24 cellular contexts compared by ENCODE assay signal in genomic region chr14:35001624-35002023, GRCh38. TPM values are rescaled to one million over a fixed set of nuclear protein-coding genes. Genes with fewer than 3 reads are reported as not detected.
DNase-seq lines count a peak whose midpoint lies in the region; ATAC-seq, FAIRE-seq and TF ChIP-seq lines count a peak whose summit lies in the region.
"Had no signal": no experiment of that assay in that cellular context is flagged by ENCODE, and none has a peak within 500 bp of the region (broad histone marks: within the 10 kb centered on the region; RNA-seq: fewer than 3 reads in every experiment).

No MANE protein-coding gene starts in this region.

- H3K23ac ChIP-seq in H1 (ENCODE audit: insufficient read length), result no peak overlapping the region

- H2AK5ac ChIP-seq in H1 (ENCODE audit: low read depth, low read length), result no peak overlapping the region

- H4K20me1 ChIP-seq in HCT116 (ENCODE audit: insufficient read depth) (no peaks in the 10 kb centered on the region; the same call in 1 of the 2 replicates), GM12878 (ENCODE audit: control insufficient read depth, insufficient read depth) (no peaks in the 10 kb centered on the region), H1 (replicated peaks in 1 of 2; ENCODE audit: control insufficient read depth in 1 of 2, insufficient read depth in 2 of 2, low read length in 2 of 2) (peaks cover 0 to 3% of the 10 kb centered on the region in 2 experiments)

- no peaks in the 10 kb centered on the region for H3K23me2 ChIP-seq in H1 (ENCODE audit: low read depth, low read length)

- H3K9ac ChIP-seq in HCT116 (ENCODE audit: low read length) (no peak overlapping the region), GM12878 (ENCODE audit: control insufficient read depth, insufficient read depth, low read length) (no peak overlapping the region), H1 (replicated peaks in 1 of 4; ENCODE audit: extremely low read depth in 1 of 4, low read depth in 3 of 4, low read length in 3 of 4) (no peak overlapping the region)
- H3K9ac ChIP-seq: BLaER1 treated with 17β-estradiol and CSF1 and Interleukin-3, amounts not matched to agents 10 nM and 100 nM had no signal

- H3K9me3 ChIP-seq in A549 (no peaks in the 10 kb centered on the region), HCT116 (ENCODE audit: control insufficient read depth in 1 of 2, insufficient read depth in 1 of 2, low read depth in 1 of 2, low read length in 2 of 2) (no peaks in the 10 kb centered on the region), GM12878 (replicated peaks; ENCODE audit: control insufficient read depth, insufficient read depth, low read length) (no peaks in the 10 kb centered on the region), H1 (ENCODE audit: insufficient read depth in 2 of 2, low read depth in 1 of 2, low read length in 1 of 2) (no peaks in the 10 kb centered on the region)
- H3K9me3 ChIP-seq: BLaER1 treated with 17β-estradiol and CSF1 and Interleukin-3, amounts not matched to agents 10 nM and 100 nM had no signal

- H3K56ac ChIP-seq in H1 (replicated peaks; ENCODE audit: insufficient read length, low read depth, low read length), result no peak overlapping the region

- H3K18ac ChIP-seq in H1 (ENCODE audit: extremely low read depth, low read length), result no peak overlapping the region

- RAD21 ChIA-PET in HCT116 (lab: Charles Lee; ENCODE audit: low non-redundant PET in 1 of 2, low total read pairs in 2 of 2, uncharacterized antibody in 2 of 2, unreplicated experiment in 2 of 2), result no interaction called here
- RAD21 ChIA-PET in GM12878 (lab: Charles Lee; ENCODE audit: unreplicated experiment), result no interaction called here

- ATAC-seq in A549, result no peak
- ATAC-seq in HCT116, result no peak
- no peak for ATAC-seq in GM12878
- ATAC-seq in HG03045 (IDR thresholded peaks at IDR 0.05; ENCODE audit: unreplicated experiment), result no peak

- H4K8ac ChIP-seq in H1 (ENCODE audit: extremely low read depth, insufficient read depth, low read length), result no peak overlapping the region

- H3K14ac ChIP-seq in H1 (ENCODE audit: insufficient read length), result no peak overlapping the region

- no peaks in the 10 kb centered on the region; the same call in 1 of the 2 replicates for H3K79me1 ChIP-seq in H1 (ENCODE audit: low read depth, low read length)

- H3K36me3 ChIP-seq in HCT116 (ENCODE audit: control insufficient read depth in 1 of 2, insufficient read depth in 2 of 2, low read length in 2 of 2), result peaks cover 2 to 11% of the 10 kb centered on the region in 2 experiments; a peak in 1 of 4 replicates
- H3K36me3 ChIP-seq in GM12878 (ENCODE audit: control insufficient read depth in 2 of 2, insufficient read depth in 2 of 2, low read length in 1 of 2), result peaks cover 2 to 3% of the 10 kb centered on the region in 2 experiments; a peak in 3 of 4 replicates
- peaks cover 2 to 11% (median 5%) of the 10 kb centered on the region in 4 experiments; a peak in 6 of 8 replicates for H3K36me3 ChIP-seq in H1 (ENCODE audit: control insufficient read depth in 2 of 4, insufficient read depth in 4 of 4, low read length in 3 of 4)

- 0 out of 2 replicates have a peak, but pooled peaks cover under 1% of the 10 kb centered on the region for H3K79me2 ChIP-seq in HCT116 (ENCODE audit: insufficient read depth, low read length)
- no peaks in the 10 kb centered on the region; the same call in 1 of the 2 replicates for H3K79me2 ChIP-seq in GM12878 (ENCODE audit: control insufficient read depth, insufficient read depth, low read length)
- H3K79me2 ChIP-seq in H1 (ENCODE audit: control insufficient read depth in 1 of 2, insufficient read depth in 2 of 2, low read length in 2 of 2), result no peaks in the 10 kb centered on the region

- H3K27me3 ChIP-seq in HCT116 (ENCODE audit: insufficient read depth, low read length) (no peaks in the 10 kb centered on the region), GM12878 (replicated peaks in 1 of 2; ENCODE audit: control insufficient read depth in 2 of 2, insufficient read depth in 2 of 2, low read length in 1 of 2) (no peaks in the 10 kb centered on the region), H1 (replicated peaks in 1 of 4; ENCODE audit: control insufficient read depth in 3 of 4, extremely low read depth in 1 of 4, insufficient read depth in 3 of 4, low read length in 3 of 4) (no peaks in the 10 kb centered on the region), dorsolateral prefrontal cortex (no peaks in the 10 kb centered on the region)
- H3K27me3 ChIP-seq: BLaER1 treated with 17β-estradiol and CSF1 and Interleukin-3, amounts not matched to agents 10 nM and 100 nM had no signal

- TF ChIP-seq CTCF in A549 (IDR thresholded peaks at IDR 0.05) (no peak), HCT116 (IDR thresholded peaks at IDR 0.05 in 2 of 3, conservative IDR thresholded peaks at IDR 0.05 in 1 of 3; ENCODE audit: borderline replicate concordance in 1 of 3, insufficient read depth in 1 of 3, low read depth in 2 of 3, low read length in 2 of 3) (no peak), GM12878 (IDR thresholded peaks at IDR 0.05 in 2 of 3, conservative IDR thresholded peaks at IDR 0.05 in 1 of 3; ENCODE audit: control insufficient read depth in 2 of 3, extremely low read depth in 1 of 3, insufficient read depth in 1 of 3, low read depth in 3 of 3, low read length in 3 of 3) (no peak), H1 (IDR thresholded peaks at IDR 0.05; ENCODE audit: control extremely low read depth in 1 of 3, insufficient read depth in 1 of 3, low read depth in 1 of 3, low read length in 3 of 3) (no peak), dorsolateral prefrontal cortex (IDR thresholded peaks at IDR 0.05 in 54 of 56, conservative IDR thresholded peaks at IDR 0.05 in 2 of 56; ENCODE audit: low read depth in 1 of 56, partially characterized antibody in 56 of 56) (no peak)

- H2BK12ac ChIP-seq in H1 (ENCODE audit: low read depth, low read length), result no peak overlapping the region

- no peak overlapping the region for H2BK20ac ChIP-seq in H1 (ENCODE audit: low read length)

- FAIRE-seq in A549 (lab: Jason Lieb, UNC), result no peak
- no peak for FAIRE-seq in GM12878 (lab: Jason Lieb, UNC)
- FAIRE-seq in H1 (lab: Jason Lieb, UNC), result no peak
- FAIRE-seq: A204.1, GM12891, GM19239 had no signal

- H3K4me2 ChIP-seq in A549, result no peak overlapping the region
- no peak overlapping the region for H3K4me2 ChIP-seq in HCT116 (ENCODE audit: low read length)
- no peak overlapping the region for H3K4me2 ChIP-seq in GM12878 (ENCODE audit: control insufficient read depth, insufficient read depth)
- no peak overlapping the region for H3K4me2 ChIP-seq in H1 (ENCODE audit: insufficient read depth in 1 of 2, low read depth in 2 of 2, low read length in 2 of 2)
- H3K4me2 ChIP-seq: BLaER1 treated with 17β-estradiol and CSF1 and Interleukin-3, amounts not matched to agents 10 nM and 100 nM had no signal

- no peak for TF ChIP-seq RAD21 in A549 (conservative IDR thresholded peaks at IDR 0.05 in 1 of 2, IDR thresholded peaks at IDR 0.05 in 1 of 2)
- TF ChIP-seq RAD21 in HCT116 (IDR thresholded peaks at IDR 0.05; ENCODE audit: low read depth), result no peak
- TF ChIP-seq RAD21 in GM12878 (IDR thresholded peaks at IDR 0.05; ENCODE audit: insufficient read depth, low read depth, low read length), result no peak
- TF ChIP-seq RAD21 in H1 (IDR thresholded peaks at IDR 0.05 in 1 of 2, conservative IDR thresholded peaks at IDR 0.05 in 1 of 2; ENCODE audit: low read depth in 2 of 2, low read length in 2 of 2), result no peak

- intact Hi-C loops in HCT116 (cut with micrococcal nuclease) (no loop called here), GM12878 (cut with micrococcal nuclease; ENCODE audit: unreplicated experiment) (no loop called here), dorsolateral prefrontal cortex (cut with DNase I) (no loop called here)

- SMC1A ChIA-PET in GM12878 (lab: Charles Lee; ENCODE audit: uncharacterized antibody, unreplicated experiment), result no interaction called here

- DNase-seq in A549 (ENCODE audit: low read depth in 1 of 2, low spot score in 1 of 2) (no peak), HCT116 (ENCODE audit: low read depth, low spot score) (no peak), GM12878 (ENCODE audit: low read depth, low spot score) (no peak), H1 (ENCODE audit: low read depth in 1 of 2, low spot score in 2 of 2) (no peak), dedifferentiated amniotic fluid mesenchymal stem cell (ENCODE audit: extremely low spot score) (no peak), dorsolateral prefrontal cortex (no peak)
- DNase-seq: 8988T; AML-193; CD4-positive, alpha-beta memory T cell; CD8-positive, alpha-beta memory T cell; COR-L47; DMS 273 treated with DMSO at 0.1 percent for 48 hours; DMS153; DMS53; DMS79; DND-41; EL; GDM1 had no signal

- no peak overlapping the region for H3K4me3 ChIP-seq in A549
- no peak overlapping the region for H3K4me3 ChIP-seq in HCT116 (replicated peaks in 1 of 2; ENCODE audit: low read depth in 1 of 2, low read length in 2 of 2)
- no peak overlapping the region for H3K4me3 ChIP-seq in GM12878
- H3K4me3 ChIP-seq in H1 (ENCODE audit: extremely low read depth in 1 of 4, insufficient read depth in 2 of 4, low read depth in 3 of 4, low read length in 4 of 4), result no peak overlapping the region
- H3K4me3 ChIP-seq in dorsolateral prefrontal cortex, result no peak overlapping the region
- H3K4me3 ChIP-seq: BLaER1 treated with 17β-estradiol and CSF1 and Interleukin-3, amounts not matched to agents 10 nM and 100 nM had no signal

- BruUV-seq in HCT116 (replicated peaks; lab: Mats Ljungman, UMichigan) (TSS peak; percentile 30), GM12878 (replicated peaks; lab: Mats Ljungman, UMichigan) (TSS peak; percentile 39)

- 93% methylated on average over 2 of the region's 2 CpGs for WGBS in A549 (ENCODE audit: missing lambda C conversion rate)
- 98% methylated on average over 2 of the region's 2 CpGs for WGBS in GM12878 (ENCODE audit: insufficient coverage, insufficient replicate concordance, low lambda C conversion rate, missing lambda C conversion rate)
- WGBS in H1 (ENCODE audit: extremely low coverage in 1 of 2, insufficient coverage in 1 of 2, insufficient read length in 1 of 2, insufficient replicate concordance in 2 of 2, low coverage in 1 of 2, low lambda C conversion rate in 2 of 2, missing lambda C conversion rate in 1 of 2), 2 experiments, result 94% methylated on average over 2 of the region's 2 CpGs; no CpG with 5 or more reads in 1 of the 2 experiments

- no peak overlapping the region for H2AFZ ChIP-seq in HCT116 (ENCODE audit: low read depth, low read length, poor library complexity, severe bottlenecking)
- no peak overlapping the region for H2AFZ ChIP-seq in GM12878 (ENCODE audit: control insufficient read depth, low read depth, low read length)
- no peak overlapping the region for H2AFZ ChIP-seq in H1 (ENCODE audit: low read length)

- in situ Hi-C loops in GM12878 (cut with MboI), result no loop called here

- H2BK5ac ChIP-seq in H1 (ENCODE audit: low read depth, low read length), result no peak overlapping the region

- H3K27ac ChIP-seq in A549 (no peak overlapping the region), HCT116 (ENCODE audit: low read depth, low read length) (no peak overlapping the region), GM12878 (ENCODE audit: control insufficient read depth, insufficient read depth) (no peak overlapping the region), H1 (ENCODE audit: low read depth, low read length) (no peak overlapping the region), dorsolateral prefrontal cortex (no peak overlapping the region)
- H3K27ac ChIP-seq: BLaER1 treated with 17β-estradiol and CSF1 and Interleukin-3, amounts not matched to agents 10 nM and 100 nM; C4-2B had no signal

- no peak overlapping the region for H2BK15ac ChIP-seq in H1 (ENCODE audit: low read length)

- no peak overlapping the region for H2BK120ac ChIP-seq in H1 (replicated peaks; ENCODE audit: low read depth, low read length)

- POLR2A ChIA-PET in A549 (lab: Yijun Ruan, JAX), result interaction anchor here (0.8 kb wide), 1 partner anchor 12 kb away, joined by 5 read pairs; no protein-coding TSS in a partner anchor
- POLR2A ChIA-PET in HCT116 (lab: Charles Lee), result no interaction called here
- POLR2A ChIA-PET in GM12878 (lab: Charles Lee), result no interaction called here
- POLR2A ChIA-PET in H1 (lab: Charles Lee; ENCODE audit: partially characterized antibody), result no interaction called here

- H3K4ac ChIP-seq in H1 (replicated peaks; ENCODE audit: insufficient read length, low read depth, low read length), result no peak overlapping the region

- H3K4me1 ChIP-seq in A549, result no peaks in the 10 kb centered on the region
- no peaks in the 10 kb centered on the region for H3K4me1 ChIP-seq in HCT116 (ENCODE audit: control insufficient read depth in 1 of 2, insufficient read depth in 2 of 2, low read length in 2 of 2)
- no peaks in the 10 kb centered on the region for H3K4me1 ChIP-seq in GM12878 (ENCODE audit: control insufficient read depth, insufficient read depth, low read length)
- no peaks in the 10 kb centered on the region for H3K4me1 ChIP-seq in H1 (replicated peaks in 1 of 4; ENCODE audit: control insufficient read depth in 3 of 4, insufficient read depth in 4 of 4, low read length in 3 of 4)
- H3K4me1 ChIP-seq: BLaER1 treated with 17β-estradiol and CSF1 and Interleukin-3, amounts not matched to agents 10 nM and 100 nM had no signal

- H4K91ac ChIP-seq in H1 (replicated peaks; ENCODE audit: insufficient read length, low read length), result no peak overlapping the region

- CTCF ChIA-PET in A549 (lab: Yijun Ruan, JAX), result interaction anchor here (0.7 to 1.4 kb wide), 4 partner anchors 19 to 329 kb away, joined by 3 to 5 read pairs (median 4); partner anchors contain the start of gene SRP54
- CTCF ChIA-PET in HCT116 (lab: Charles Lee), result no interaction called here
- CTCF ChIA-PET in GM12878 (lab: Yijun Ruan, JAX), result interaction anchor here (0.9 kb wide), 2 partner anchors 10 to 18 kb away, joined by 3 read pairs; no protein-coding TSS in a partner anchor
- CTCF ChIA-PET in H1 (lab: Charles Lee; ENCODE audit: partially characterized antibody), result interaction anchor here (1.2 kb wide), 1 partner anchor 12 kb away, joined by 5 read pairs; no protein-coding TSS in a partner anchor

- TF ChIP-seq EP300 in A549 (IDR thresholded peaks at IDR 0.05), result no peak
- TF ChIP-seq EP300 in GM12878 (IDR thresholded peaks at IDR 0.05; ENCODE audit: borderline replicate concordance in 1 of 2, control insufficient read depth in 1 of 2, low read depth in 2 of 2, low read length in 2 of 2), result no peak
- TF ChIP-seq EP300 in H1 (IDR thresholded peaks at IDR 0.05; ENCODE audit: borderline replicate concordance in 1 of 2, low read depth in 2 of 2, low read length in 2 of 2), result no peak

- TF ChIP-seq POLR2A in A549 (IDR thresholded peaks at IDR 0.05; ENCODE audit: low read length) (no peak), HCT116 (IDR thresholded peaks at IDR 0.05; ENCODE audit: borderline replicate concordance, extremely low read depth, insufficient read depth, insufficient read length) (no peak), GM12878 (IDR thresholded peaks at IDR 0.05; ENCODE audit: low read depth, low read length) (no peak), H1 (IDR thresholded peaks at IDR 0.05; ENCODE audit: control extremely low read depth in 1 of 2, low read depth in 2 of 2, low read length in 2 of 2) (no peak)

- no peak overlapping the region for H4K5ac ChIP-seq in H1 (ENCODE audit: insufficient read length, low read depth, low read length)

- no peaks in the 10 kb centered on the region for H3K9me2 ChIP-seq in HCT116 (ENCODE audit: insufficient read depth)

RNA-seq across cellular contexts. Expression of gene SRP54, which starts 18.8 kb away (rescaled TPM):
- 62.5 and 103 TPM in 2 replicates for polyA plus RNA-seq in A549 (2011; rRNA removed)
- polyA plus RNA-seq in A549 (2012; cell fraction: cytosol; rRNA removed), result 25.8 and 26.5 TPM in 2 replicates
- polyA plus RNA-seq in A549 (2012; cell fraction: nucleus; rRNA removed), result 37.4 and 37.9 TPM in 2 replicates
- 70.2 to 73.8 TPM (median 70.8 TPM) in 3 replicates for polyA plus RNA-seq in A549 (2017; fragmentation: RNase III; extraction: RNeasy Plus Mini Kit Qiagen cat#74134 plus additional on column Dnase treatment)
- polyA minus RNA-seq in A549 (2011; rRNA and poly(A)+ RNA removed), result 29.3 and 30.4 TPM in 2 replicates
- total RNA-seq in HCT116 (2021; ENCODE audit: unreplicated experiment), result 53.0 TPM
- 25.4 and 31.2 TPM in 2 replicates for polyA plus RNA-seq in HCT116 (2012)
- total RNA-seq in GM12878 (2013; cell fraction: nucleolus; rRNA removed), result 246 and 247 TPM in 2 replicates
- total RNA-seq in GM12878 (2014; rRNA removed), result 70.3 and 83.3 TPM in 2 replicates
- total RNA-seq in GM12878 (2014; rRNA removed; fragmentation: Illumina TruSeq; extraction: Trizol), result 112 and 114 TPM in 2 replicates
- total RNA-seq in GM12878 (2021), result 60.1 and 70.8 TPM in 2 replicates
- 55.2 TPM for polyA plus RNA-seq in GM12878 (2011; ENCODE audit: low read depth)
- polyA plus RNA-seq in GM12878 (2011; rRNA removed), result 54.1 and 77.4 TPM in 2 replicates
- polyA plus RNA-seq in GM12878 (2011; cell fraction: cytosol; rRNA removed), result 37.8 and 54.1 TPM in 2 replicates
- 43.3 and 52.4 TPM in 2 replicates for polyA plus RNA-seq in GM12878 (2011; cell fraction: nucleus; rRNA removed)
- 73.7 and 77.5 TPM in 2 replicates for polyA plus RNA-seq in GM12878 (2012)
- 116 and 134 TPM in 2 replicates for polyA plus RNA-seq in GM12878 (2014; fragmentation: Illumina TruSeq; extraction: Trizol)
- 10 to 100 TPM; 71.3 to 73.3 TPM for polyA plus RNA-seq in GM12878 (2014; fragmentation: Nextera tagmentation; extraction: Ambion mirVana)
- polyA plus RNA-seq in GM12878 (2014; rRNA removed), result 66.7 and 70.0 TPM in 2 replicates
- polyA plus RNA-seq in GM12878 (2016; fragmentation: Nextera tagmentation; extraction: Ambion mirVana), result 100 to 1,000 TPM; 123 to 130 TPM
- polyA minus RNA-seq in GM12878 (2011; rRNA and poly(A)+ RNA removed), result 31.1 and 34.8 TPM in 2 replicates
- 17.0 and 28.3 TPM in 2 replicates for polyA minus RNA-seq in GM12878 (2011; cell fraction: cytosol; rRNA and poly(A)+ RNA removed)
- polyA minus RNA-seq in GM12878 (2011; cell fraction: nucleus; rRNA and poly(A)+ RNA removed), result 28.9 and 44.6 TPM in 2 replicates
- total RNA-seq in H1 (2021; fragmentation: NEBNext Ultra II Directional; extraction: Animal tissue kit (Norgen Biotek cat#: 25700)), result 60.0 and 61.2 TPM in 2 replicates
- polyA plus RNA-seq in H1 (2011; rRNA removed), result 19.7 and 25.7 TPM in 2 replicates
- 29.8 TPM for polyA plus RNA-seq in H1 (2011; cell fraction: cytosol; rRNA removed)
- polyA plus RNA-seq in H1 (2011; cell fraction: nucleus; rRNA removed), result 18.5 TPM
- polyA plus RNA-seq in H1 (2012, experiment 1 of 2), result 44.7 to 74.3 TPM (median 48.0 TPM) in 4 replicates
- polyA plus RNA-seq in H1 (2012, experiment 2 of 2), result 5.3 TPM
- 45.0 TPM for polyA plus RNA-seq in H1 (2013, experiment 1 of 2)
- polyA plus RNA-seq in H1 (2013, experiment 2 of 2), result 44.8 TPM
- polyA minus RNA-seq in H1 (2011; rRNA and poly(A)+ RNA removed), result 16.6 and 24.6 TPM in 2 replicates
- polyA minus RNA-seq in H1 (2011; cell fraction: cytosol; rRNA and poly(A)+ RNA removed), result 14.6 TPM
- 21.7 TPM for polyA minus RNA-seq in H1 (2011; cell fraction: nucleus; rRNA and poly(A)+ RNA removed)
- 10 to 100 TPM; 20.1 to 61.6 (median 44.8) TPM for total RNA-seq in dorsolateral prefrontal cortex

RNA-seq across cellular contexts. Expression of gene FAM177A1, which starts 44.4 kb away (rescaled TPM):
- 79.8 and 102 TPM in 2 replicates for polyA plus RNA-seq in A549 (2011; rRNA removed)
- 39.9 and 40.0 TPM in 2 replicates for polyA plus RNA-seq in A549 (2012; cell fraction: cytosol; rRNA removed)
- 15.4 and 20.3 TPM in 2 replicates for polyA plus RNA-seq in A549 (2012; cell fraction: nucleus; rRNA removed)
- 73.9 to 85.4 TPM (median 76.9 TPM) in 3 replicates for polyA plus RNA-seq in A549 (2017; fragmentation: RNase III; extraction: RNeasy Plus Mini Kit Qiagen cat#74134 plus additional on column Dnase treatment)
- polyA minus RNA-seq in A549 (2011; rRNA and poly(A)+ RNA removed), result 18.0 and 21.3 TPM in 2 replicates
- total RNA-seq in HCT116 (2021; ENCODE audit: unreplicated experiment), result 46.2 TPM
- 32.6 and 42.8 TPM in 2 replicates for polyA plus RNA-seq in HCT116 (2012)
- total RNA-seq in GM12878 (2013; cell fraction: nucleolus; rRNA removed), result 21.7 and 24.4 TPM in 2 replicates
- total RNA-seq in GM12878 (2014; rRNA removed), result 17.1 and 21.4 TPM in 2 replicates
- total RNA-seq in GM12878 (2014; rRNA removed; fragmentation: Illumina TruSeq; extraction: Trizol), result 19.5 and 20.0 TPM in 2 replicates
- total RNA-seq in GM12878 (2021), result 21.4 TPM in 2 replicates
- polyA plus RNA-seq in GM12878 (2011; ENCODE audit: low read depth), result 13.8 TPM
- 27.5 and 28.0 TPM in 2 replicates for polyA plus RNA-seq in GM12878 (2011; rRNA removed)
- 17.9 and 19.9 TPM in 2 replicates for polyA plus RNA-seq in GM12878 (2011; cell fraction: cytosol; rRNA removed)
- 6.9 and 8.0 TPM in 2 replicates for polyA plus RNA-seq in GM12878 (2011; cell fraction: nucleus; rRNA removed)
- 22.0 and 22.6 TPM in 2 replicates for polyA plus RNA-seq in GM12878 (2012)
- 18.8 and 28.5 TPM in 2 replicates for polyA plus RNA-seq in GM12878 (2014; fragmentation: Illumina TruSeq; extraction: Trizol)
- 10 to 100 TPM in 1 of 2 experiments, 1 to 10 TPM in 1; 5.3 to 11.0 TPM for polyA plus RNA-seq in GM12878 (2014; fragmentation: Nextera tagmentation; extraction: Ambion mirVana)
- polyA plus RNA-seq in GM12878 (2014; rRNA removed), result 19.0 and 21.8 TPM in 2 replicates
- polyA plus RNA-seq in GM12878 (2016; fragmentation: Nextera tagmentation; extraction: Ambion mirVana), result 10 to 100 TPM; 36.3 to 38.6 TPM
- polyA minus RNA-seq in GM12878 (2011; rRNA and poly(A)+ RNA removed), result 4.3 and 8.2 TPM in 2 replicates
- 5.2 and 5.5 TPM in 2 replicates for polyA minus RNA-seq in GM12878 (2011; cell fraction: cytosol; rRNA and poly(A)+ RNA removed)
- 9.9 and 19.9 TPM in 2 replicates for polyA minus RNA-seq in GM12878 (2011; cell fraction: nucleus; rRNA and poly(A)+ RNA removed)
- 32.0 and 34.0 TPM in 2 replicates for total RNA-seq in H1 (2021; fragmentation: NEBNext Ultra II Directional; extraction: Animal tissue kit (Norgen Biotek cat#: 25700))
- 11.2 and 11.3 TPM in 2 replicates for polyA plus RNA-seq in H1 (2011; rRNA removed)
- polyA plus RNA-seq in H1 (2011; cell fraction: cytosol; rRNA removed), result 15.3 TPM
- 10.8 TPM for polyA plus RNA-seq in H1 (2011; cell fraction: nucleus; rRNA removed)
- polyA plus RNA-seq in H1 (2012, experiment 1 of 2), result 23.6 to 32.4 TPM (median 24.0 TPM) in 4 replicates
- polyA plus RNA-seq in H1 (2012, experiment 2 of 2), result 12.3 TPM
- 49.0 TPM for polyA plus RNA-seq in H1 (2013, experiment 1 of 2)
- 49.4 TPM for polyA plus RNA-seq in H1 (2013, experiment 2 of 2)
- polyA minus RNA-seq in H1 (2011; rRNA and poly(A)+ RNA removed), result 3.8 and 4.8 TPM in 2 replicates
- 6.4 TPM for polyA minus RNA-seq in H1 (2011; cell fraction: cytosol; rRNA and poly(A)+ RNA removed)
- 20.3 TPM for polyA minus RNA-seq in H1 (2011; cell fraction: nucleus; rRNA and poly(A)+ RNA removed)
- total RNA-seq in dorsolateral prefrontal cortex, result 100 to 1,000 TPM in 4 of 120 experiments, 10 to 100 TPM in 116; 34.2 to 106 (median 58.8) TPM
